Comparison of ENCODE assay signal across 8 cellular contexts in genomic region chr18:61635901-61636528, GRCh38.
DNase-seq lines count a peak whose midpoint lies in the region; ATAC-seq and TF ChIP-seq lines count a peak whose summit lies in the region.

No MANE protein-coding gene starts in this region.

- H3K4me1 Mint-ChIP-seq in WTC11 = peaks cover 35% of the 10 kb centered on the region

- H3K4me1 ChIP-seq in mucosa of rectum (ENCODE audit: control insufficient read depth in 2 of 2, insufficient read depth in 2 of 2, low read length in 2 of 2) = peaks cover 21 to 36% of the 10 kb centered on the region in 2 donors
- H3K4me1 ChIP-seq in thoracic aorta (ENCODE audit: control insufficient read depth in 1 of 2, low read depth in 2 of 2) = peaks cover 0 to 23% of the 10 kb centered on the region in 2 donors

- no peak overlapping the region for H3K4me3 ChIP-seq in AG10803 (ENCODE audit: low read length)
- H3K4me3 ChIP-seq in epithelial cell of proximal tubule (ENCODE audit: low read depth, low read length) = no peak overlapping the region
- H3K4me3 ChIP-seq in mucosa of rectum (ENCODE audit: low read length in 2 of 2) = peak overlapping the region; percentile 36 to 56
- peak overlapping the region; percentile 6 for H3K4me3 ChIP-seq in thoracic aorta

- H3K36me3 ChIP-seq in mucosa of rectum (ENCODE audit: control insufficient read depth in 2 of 2, insufficient read depth in 2 of 2, low read length in 2 of 2) (no peaks in the 10 kb centered on the region), thoracic aorta (no peaks in the 10 kb centered on the region)

- H3K27me3 Mint-ChIP-seq in WTC11 (ENCODE audit: low read depth) = peaks cover 83% of the 10 kb centered on the region

- peak overlapping the region; percentile 44 to 50 for H3K9ac ChIP-seq in mucosa of rectum (ENCODE audit: low read depth in 1 of 2, low read length in 2 of 2)

- peak; percentile 90 for TF ChIP-seq CTCF in AG10803 (conservative IDR thresholded peaks at IDR 0.05; ENCODE audit: low read length)
- TF ChIP-seq CTCF in GM20000 (IDR thresholded peaks at IDR 0.05; ENCODE audit: extremely low read depth, missing control alignments) = peak; percentile 76
- peak; percentile 83 for TF ChIP-seq CTCF in WTC11 (IDR thresholded peaks at IDR 0.05)
- TF ChIP-seq CTCF in epithelial cell of proximal tubule (conservative IDR thresholded peaks at IDR 0.05; ENCODE audit: low read depth, low read length) = peak; percentile 96
- peak; percentile 83 for TF ChIP-seq CTCF in thoracic aorta (IDR thresholded peaks at IDR 0.05)

- no peaks in the 10 kb centered on the region for H3K9me3 Mint-ChIP-seq in WTC11

- POLR2A ChIA-PET in WTC11 (lab: Charles Lee) = no interaction called here

- CTCF ChIA-PET in WTC11 (lab: Charles Lee) = interaction anchor here (0.9 to 3.8 kb wide), 10 partner anchors 8 to 496 kb away, joined by 3 to 29 read pairs (median 10); no protein-coding TSS in a partner anchor

- ATAC-seq in WTC11 (peak; percentile 43), thoracic aorta (ENCODE audit: insufficient number of reproducible peaks, low FRiP score, low read depth) (peak; percentile 62), GM21381 (IDR thresholded peaks at IDR 0.05; ENCODE audit: unreplicated experiment) (no peak)

- H3K9me3 ChIP-seq in mucosa of rectum (ENCODE audit: control insufficient read depth in 2 of 2, low read length in 2 of 2) (no peaks in the 10 kb centered on the region), thoracic aorta (no peaks in the 10 kb centered on the region)

- no peak overlapping the region for H3K4me3 Mint-ChIP-seq in WTC11

- peak overlapping the region; percentile 85 to 90 for H3K27ac ChIP-seq in mucosa of rectum (ENCODE audit: low read depth in 2 of 2, low read length in 2 of 2)
- H3K27ac ChIP-seq in thoracic aorta = peak overlapping the region in 1 of 2 donors; percentile 37

- DNase-seq in AG10803 (ENCODE audit: low read depth) (peak; percentile 52), GM20000 (ENCODE audit: low spot score) (peak; percentile 39), NCI-H146 treated with DMSO at 0.1 percent for 48 hours (lab: John Stamatoyannopoulos, UW; ENCODE audit: unreplicated experiment) (peak; percentile 85), WTC11 (ENCODE audit: low spot score) (peak; percentile 62), epithelial cell of proximal tubule (ENCODE audit: low read depth) (peak; percentile 18), thoracic aorta (ENCODE audit: low spot score) (no peak)

- H3K36me3 Mint-ChIP-seq in WTC11 = no peaks in the 10 kb centered on the region

- H3K27me3 ChIP-seq in mucosa of rectum (ENCODE audit: control insufficient read depth in 2 of 2, insufficient read depth in 2 of 2, low read length in 2 of 2) (no peaks in the 10 kb centered on the region), thoracic aorta (replicated peaks; ENCODE audit: insufficient read depth) (no peaks in the 10 kb centered on the region)

- H3K27ac Mint-ChIP-seq in WTC11 = no peak overlapping the region

TF ChIP-seq in WTC11, 78 proteins besides CTCF, POLR2A, EP300 and RAD21:
- TF ChIP-seq TEAD1 (CRISPR knock-in tag; IDR thresholded peaks at IDR 0.05) = no peak
- TF ChIP-seq ZNF423 (CRISPR knock-in tag; IDR thresholded peaks at IDR 0.05) = peak; percentile 28; the same call in 1 of the 2 replicates

Comparison
In these comparisons a context has a peak if more than half of its experiments do, and no peak if none do; other contexts are left out.
1. H3K4me3 ChIP-seq: peak in mucosa of rectum (2 of 2) and thoracic aorta (single experiment); none in AG10803 (single experiment) and epithelial cell of proximal tubule (single experiment).
2. Peak in every context shown above with its lines, with median percentiles within 50 percentile points of each other: CTCF ChIP-seq.